In the genomic region with DNA sequence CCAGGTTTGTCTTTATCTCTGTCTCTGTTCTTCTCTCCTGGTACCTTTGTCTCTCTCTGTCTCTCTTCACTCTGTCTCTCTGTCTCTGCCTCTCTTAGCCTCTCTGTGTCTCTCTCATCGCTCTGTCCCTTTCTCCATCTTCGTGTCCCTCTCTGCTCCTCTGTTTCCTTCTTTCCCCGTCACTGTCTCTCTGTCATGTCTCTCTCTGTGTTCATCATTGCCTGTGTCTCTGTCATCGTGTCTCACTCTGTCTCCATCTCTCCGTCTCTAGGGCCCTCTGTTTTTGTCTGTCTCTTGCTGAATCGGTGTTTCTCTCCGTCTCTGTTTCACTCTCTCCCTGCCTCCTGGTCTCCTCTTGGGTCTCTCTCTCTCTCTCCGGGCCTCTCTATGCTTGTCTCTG, we compare ENCODE assay signal across 13 cellular contexts. TPM values are rescaled to one million over a fixed set of nuclear protein-coding genes. Genes with fewer than 3 reads are reported as not detected.
DNase-seq lines count a peak whose midpoint lies in the region; ATAC-seq and TF ChIP-seq lines count a peak whose summit lies in the region.
"Had no signal": no experiment of that assay in that cellular context is flagged by ENCODE, and none has a peak within 500 bp of the region (broad histone marks: within the 10 kb centered on the region; RNA-seq: fewer than 3 reads in every experiment).

No MANE protein-coding gene starts in this region.

- H3K4me3 Mint-ChIP-seq in stimulated activated naive CD8-positive, alpha-beta T cell treated with anti-CD3 and anti-CD28 coated beads, Interleukin-15, Interleukin-2, amounts not matched to agents 100 ng/mL and 50 ng/mL, for 24 hours = peak overlapping the region; percentile 80
- peak overlapping the region; percentile 54 to 69 for H3K4me3 Mint-ChIP-seq in effector memory CD8-positive, alpha-beta T cell

- peaks cover 48% of the 10 kb centered on the region for H3K4me1 ChIP-seq in vagina
- H3K4me1 ChIP-seq in ovary (ENCODE audit: insufficient read depth) = no peaks in the 10 kb centered on the region
- H3K4me1 ChIP-seq: BE2C had no signal

- no peaks in the 10 kb centered on the region for H3K27me3 Mint-ChIP-seq in stimulated activated naive CD8-positive, alpha-beta T cell treated with anti-CD3 and anti-CD28 coated beads, Interleukin-15, Interleukin-2, amounts not matched to agents 100 ng/mL and 50 ng/mL, for 24 hours
- peaks cover 20 to 38% of the 10 kb centered on the region in 2 donors for H3K27me3 Mint-ChIP-seq in effector memory CD8-positive, alpha-beta T cell

- H3K9ac ChIP-seq in SU-DHL-6 (ENCODE audit: low read length) = peak overlapping the region; percentile 79

- no peaks in the 10 kb centered on the region for H3K9me3 ChIP-seq in SU-DHL-6 (ENCODE audit: insufficient read depth, low read length)
- no peaks in the 10 kb centered on the region for H3K9me3 ChIP-seq in vagina
- no peaks in the 10 kb centered on the region for H3K9me3 ChIP-seq in ovary
- H3K9me3 ChIP-seq: BE2C had no signal

- no peaks in the 10 kb centered on the region for H4K20me1 ChIP-seq in SU-DHL-6 (ENCODE audit: low read depth, low read length)

- H3K79me2 ChIP-seq in SU-DHL-6 (ENCODE audit: insufficient read depth, low read length) = peaks cover 26% of the 10 kb centered on the region

- no peak for TF ChIP-seq POLR2A in vagina (IDR thresholded peaks at IDR 0.05)
- no peak for TF ChIP-seq POLR2A in ovary (IDR thresholded peaks at IDR 0.05)

- no peak for ATAC-seq in stimulated activated naive CD8-positive, alpha-beta T cell treated with anti-CD3 and anti-CD28 coated beads, Interleukin-15, Interleukin-2, amounts not matched to agents 100 U/mL and 50 U/mL, for 24 hours
- no peak for ATAC-seq in effector memory CD8-positive, alpha-beta T cell (replicated peaks)

- TF ChIP-seq EP300 in ovary (IDR thresholded peaks at IDR 0.05) = no peak

- no peaks in the 10 kb centered on the region for H3K27me3 ChIP-seq in SU-DHL-6 (ENCODE audit: low read length)
- H3K27me3 ChIP-seq in vagina = no peaks in the 10 kb centered on the region
- H3K27me3 ChIP-seq in ovary = no peaks in the 10 kb centered on the region
- H3K27me3 ChIP-seq: BE2C had no signal

- in situ Hi-C loops in KBM-7 (cut with MboI; ENCODE audit: low pct_unique_long_range_greater_than_20kb, low sequenced_read_pairs) = no loop called here

- no peaks in the 10 kb centered on the region for H3K9me2 ChIP-seq in SU-DHL-6 (replicated peaks; ENCODE audit: insufficient read depth, low read length)

- peak overlapping the region; percentile 96 for H3K4me2 ChIP-seq in SU-DHL-6 (ENCODE audit: low read depth, low read length, poor library complexity, severe bottlenecking)

- H2AFZ ChIP-seq in SU-DHL-6 (ENCODE audit: low read depth, low read length, severe bottlenecking) = peak overlapping the region; percentile 34

- no peaks in the 10 kb centered on the region for H3K36me3 ChIP-seq in SU-DHL-6 (ENCODE audit: low read length)
- H3K36me3 ChIP-seq in vagina = no peaks in the 10 kb centered on the region
- H3K36me3 ChIP-seq in ovary = no peaks in the 10 kb centered on the region
- H3K36me3 ChIP-seq: BE2C had no signal

- H3K4me3 ChIP-seq in SU-DHL-6 (ENCODE audit: insufficient read depth, low read length, poor library complexity, severe bottlenecking) (peak overlapping the region; percentile 41), vagina (no peak overlapping the region), ovary (no peak overlapping the region)

- peaks cover 51% of the 10 kb centered on the region for H3K4me1 Mint-ChIP-seq in stimulated activated naive CD8-positive, alpha-beta T cell treated with anti-CD3 and anti-CD28 coated beads, Interleukin-15, Interleukin-2, amounts not matched to agents 100 ng/mL and 50 ng/mL, for 24 hours (ENCODE audit: low read depth)
- H3K4me1 Mint-ChIP-seq in effector memory CD8-positive, alpha-beta T cell (ENCODE audit: low read depth in 2 of 2) = peaks cover 35 to 52% of the 10 kb centered on the region in 2 donors

- H3K36me3 Mint-ChIP-seq in stimulated activated naive CD8-positive, alpha-beta T cell treated with anti-CD3 and anti-CD28 coated beads, Interleukin-15, Interleukin-2, amounts not matched to agents 100 ng/mL and 50 ng/mL, for 24 hours (ENCODE audit: low read depth) = peaks cover 6% of the 10 kb centered on the region
- peaks cover 3% of the 10 kb centered on the region for H3K36me3 Mint-ChIP-seq in effector memory CD8-positive, alpha-beta T cell (ENCODE audit: insufficient read depth)

- peak overlapping the region; percentile 88 for H3K27ac Mint-ChIP-seq in stimulated activated naive CD8-positive, alpha-beta T cell treated with anti-CD3 and anti-CD28 coated beads, Interleukin-15, Interleukin-2, amounts not matched to agents 100 ng/mL and 50 ng/mL, for 24 hours
- H3K27ac Mint-ChIP-seq in effector memory CD8-positive, alpha-beta T cell = peak overlapping the region in 1 of 2 donors; percentile 41

- no peak for DNase-seq in stimulated activated naive CD8-positive, alpha-beta T cell treated with anti-CD3 and anti-CD28 coated beads, Interleukin-15, Interleukin-2, amounts not matched to agents 100 U/mL and 50 U/mL, for 24 hours
- DNase-seq in effector memory CD8-positive, alpha-beta T cell = no peak
- DNase-seq in vagina (ENCODE audit: extremely low spot score in 2 of 2) (no peak), pons (ENCODE audit: low spot score) (no peak), KBM-7 (no peak), ovary (no peak)
- DNase-seq: BE2C, cortex of kidney, midbrain, NCI-H187 treated with DMSO at 0.1 percent for 48 hours had no signal

- 83 to 86% (median 85%) methylated on average over 8 of the region's 8 CpGs for WGBS in ovary, 3 donors

- peaks cover 31% of the 10 kb centered on the region for H3F3A ChIP-seq in SU-DHL-6 (ENCODE audit: insufficient read depth)

- intact Hi-C loops in vagina (cut with DNase I) = loop anchor here (5.0 kb wide), 1 partner anchor 36 kb away; no protein-coding TSS in a partner anchor
- intact Hi-C loops in ovary (cut with DNase I) = loop anchor here in 2 of 4 donors (2.0 to 5.0 kb wide), 2 partner anchors 36 to 37 kb away; no protein-coding TSS in a partner anchor

- H3K9me3 Mint-ChIP-seq in stimulated activated naive CD8-positive, alpha-beta T cell treated with anti-CD3 and anti-CD28 coated beads, Interleukin-15, Interleukin-2, amounts not matched to agents 100 ng/mL and 50 ng/mL, for 24 hours = no peaks in the 10 kb centered on the region
- H3K9me3 Mint-ChIP-seq in effector memory CD8-positive, alpha-beta T cell = no peaks in the 10 kb centered on the region

- TF ChIP-seq CTCF in SU-DHL-6 (IDR thresholded peaks at IDR 0.05; ENCODE audit: insufficient read depth, low read length, poor library complexity, severe bottlenecking) (no peak), vagina (IDR thresholded peaks at IDR 0.05) (no peak), ovary (IDR thresholded peaks at IDR 0.05) (no peak)

- H3K27ac ChIP-seq in SU-DHL-6 (ENCODE audit: low read depth, low read length) = peak overlapping the region; percentile 97
- H3K27ac ChIP-seq in vagina = peak overlapping the region; percentile 33
- no peak overlapping the region for H3K27ac ChIP-seq in ovary
- H3K27ac ChIP-seq: SK-N-MC had no signal

RNA-seq across cellular contexts. Expression of a gene that starts 2.9 kb away (rescaled TPM):
- total RNA-seq in vagina (16.2 TPM), ovary (1 to 10 TPM in 5 of 7 donors, under 1 TPM in 2; 0.61 to 9.1 (median 2.6) TPM)
- polyA plus RNA-seq in ovary = under 1 TPM; 0.28 to 0.71 TPM

RNA-seq across cellular contexts. Expression of a gene that starts 18.6 kb away (rescaled TPM):
- total RNA-seq in vagina = 3.7 TPM
- total RNA-seq in ovary = 1 to 10 TPM in 2 of 7 donors, under 1 TPM in 5; 0.25 to 1.9 (median 0.79) TPM
- 1 to 10 TPM in 1 of 2 donors, under 1 TPM in 1; 0.27 to 1.9 TPM for polyA plus RNA-seq in ovary

RNA-seq across cellular contexts. Expression of a gene that starts 28.9 kb away (rescaled TPM):
- total RNA-seq in vagina = 56.5 TPM
- total RNA-seq in ovary = 10 to 100 TPM; 13.9 to 34.8 (median 24.2) TPM
- 10 to 100 TPM; 15.7 to 15.9 TPM for polyA plus RNA-seq in ovary

RNA-seq across cellular contexts. Expression of a gene that starts 43.5 kb away (rescaled TPM):
- 7.9 TPM for total RNA-seq in vagina
- total RNA-seq in ovary = 10 to 100 TPM in 5 of 7 donors, 1 to 10 TPM in 2; 8.2 to 14.6 (median 11.9) TPM
- polyA plus RNA-seq in ovary = 1 to 10 TPM; 3.2 to 7.3 TPM

Comparison
In these comparisons a context has a peak if more than half of its experiments do, and no peak if none do; other contexts are left out.
1. H3K27ac ChIP-seq: peak in SU-DHL-6 (single experiment) and vagina (single experiment); none in ovary (0 of 2).